In the genomic region with DNA sequence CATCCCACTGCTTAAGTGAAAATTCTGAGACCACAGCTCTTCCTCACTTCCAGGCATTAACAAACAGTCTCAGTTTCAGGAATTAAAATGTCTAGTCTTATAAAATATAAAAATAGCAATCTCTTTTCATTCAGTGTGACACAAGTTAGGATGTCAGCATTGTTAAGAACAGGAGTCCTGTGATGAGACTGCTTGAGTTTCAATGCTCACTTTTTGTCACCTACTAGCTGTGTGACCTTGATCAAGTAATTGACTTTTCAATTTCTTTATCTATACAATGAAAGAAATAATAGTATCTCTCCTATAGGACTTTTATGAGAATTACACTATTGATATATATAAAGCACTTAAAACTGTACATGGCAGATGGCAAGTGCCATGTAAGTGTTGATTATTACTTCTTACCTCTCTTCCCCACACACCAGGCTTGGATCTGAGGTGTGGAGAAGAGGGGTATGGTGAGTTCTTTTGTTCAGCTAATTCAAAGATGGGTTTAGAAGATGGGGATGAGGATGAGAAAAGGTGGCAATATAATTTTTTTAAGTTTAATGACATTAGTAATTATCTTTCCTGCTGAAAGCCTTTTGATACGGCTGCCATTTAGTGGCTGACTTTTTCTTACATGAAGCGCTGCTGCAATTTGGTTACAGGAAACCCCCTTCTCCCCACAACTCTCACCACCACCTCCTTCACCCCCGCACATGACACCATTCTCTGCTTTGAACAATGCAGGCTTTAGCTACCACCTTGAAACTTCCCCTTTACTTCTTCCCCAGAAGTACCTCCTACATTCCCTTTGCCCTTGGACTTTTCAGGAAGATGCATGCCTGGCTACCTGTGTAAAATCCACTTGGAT, we compare ENCODE assay signal across 10 cellular contexts. TPM values are rescaled to one million over a fixed set of nuclear protein-coding genes. Genes with fewer than 3 reads are reported as not detected.
DNase-seq lines count a peak whose midpoint lies in the region; ATAC-seq and FAIRE-seq lines count a peak whose summit lies in the region.
"Had no signal": no experiment of that assay in that cellular context is flagged by ENCODE, and none has a peak within 500 bp of the region (broad histone marks: within the 10 kb centered on the region; RNA-seq: fewer than 3 reads in every experiment).

No MANE protein-coding gene starts in this region.

- no peak overlapping the region for H3K27ac Mint-ChIP-seq in activated CD4-positive, alpha-beta memory T cell treated with anti-CD3 and anti-CD28 coated beads for 36 hours

- H3K4me3 Mint-ChIP-seq in activated CD4-positive, alpha-beta memory T cell treated with anti-CD3 and anti-CD28 coated beads for 36 hours = no peak overlapping the region

- intact Hi-C loops in activated CD4-positive, alpha-beta memory T cell treated with anti-CD3 and anti-CD28 coated beads for 36 hours (cut with micrococcal nuclease) = loop anchor here (1.0 kb wide), 4 partner anchors 26 to 112 kb away; partner anchors contain the start of gene WASL
- intact Hi-C loops in head of caudate nucleus (cut with DNase I) = no loop called here

- DNase-seq in GM19239 (ENCODE audit: insufficient read length, low spot score) = peak; percentile 3
- DNase-seq in activated CD4-positive, alpha-beta memory T cell treated with anti-CD3 and anti-CD28 coated beads for 36 hours = peak; percentile 81
- peak; percentile 27 to 34 for DNase-seq in stimulated activated CD8-positive, alpha-beta memory T cell treated with anti-CD3 and anti-CD28 coated beads, Interleukin-15, amount 100 ng/mL, for 48 hours (ENCODE audit: low read depth in 2 of 2)
- no peak for DNase-seq in Ammon's horn (ENCODE audit: low spot score)
- no peak for DNase-seq in NCI-H1105 treated with DMSO at 0.1 percent for 48 hours (lab: John Stamatoyannopoulos, UW)
- no peak for DNase-seq in head of caudate nucleus
- DNase-seq in NCI-H2081 treated with DMSO at 0.1 percent for 48 hours (lab: John Stamatoyannopoulos, UW) = no peak
- DNase-seq: kidney had no signal

- H3K4me1 Mint-ChIP-seq in activated CD4-positive, alpha-beta memory T cell treated with anti-CD3 and anti-CD28 coated beads for 36 hours (ENCODE audit: low read depth) = peaks cover 18% of the 10 kb centered on the region

- no peaks in the 10 kb centered on the region for H3K36me3 Mint-ChIP-seq in activated CD4-positive, alpha-beta memory T cell treated with anti-CD3 and anti-CD28 coated beads for 36 hours

- peak; percentile 98 for ATAC-seq in HG02885 (IDR thresholded peaks at IDR 0.05; ENCODE audit: poor library complexity, unreplicated experiment)

- CTCF ChIA-PET in activated CD4-positive, alpha-beta memory T cell treated with anti-CD3 and anti-CD28 coated beads for 36 hours (lab: Charles Lee) = interaction anchor here (1.5 to 2.2 kb wide), 4 partner anchors 26 to 48 kb away, joined by 3 to 9 read pairs (median 8); no protein-coding TSS in a partner anchor

- FAIRE-seq in GM19239 (lab: Jason Lieb, UNC) = peak; percentile 82
- FAIRE-seq: H54, kidney had no signal

- no peaks in the 10 kb centered on the region for H3K9me3 Mint-ChIP-seq in activated CD4-positive, alpha-beta memory T cell treated with anti-CD3 and anti-CD28 coated beads for 36 hours

- POLR2A ChIA-PET in activated CD4-positive, alpha-beta memory T cell treated with anti-CD3 and anti-CD28 coated beads for 36 hours (lab: Charles Lee) = interaction anchor here (1.2 to 1.5 kb wide), 2 partner anchors 48 to 75 kb away, joined by 3 to 4 read pairs; partner anchors contain the start of gene WASL

- H3K27me3 Mint-ChIP-seq in activated CD4-positive, alpha-beta memory T cell treated with anti-CD3 and anti-CD28 coated beads for 36 hours = peaks cover 12% of the 10 kb centered on the region

RNA-seq across cellular contexts. Expression of gene HYAL4, which starts 20.8 kb away (rescaled TPM):
- under 1 TPM in 1 of 2 experiments, not detected in 1; 0.34 TPM for total RNA-seq in activated CD4-positive, alpha-beta memory T cell treated with anti-CD3 and anti-CD28 coated beads for 36 hours
- total RNA-seq: kidney had no signal

Comparison
In these comparisons a context has a peak if more than half of its experiments do, and no peak if none do; other contexts are left out.
1. DNase-seq: peak in GM19239 (single experiment), activated CD4-positive, alpha-beta memory T cell treated with anti-CD3 and anti-CD28 coated beads for 36 hours (single experiment) and stimulated activated CD8-positive, alpha-beta memory T cell treated with anti-CD3 and anti-CD28 coated beads, Interleukin-15, amount 100 ng/mL, for 48 hours (2 of 2); none in Ammon's horn (single experiment), NCI-H1105 treated with DMSO at 0.1 percent for 48 hours (single experiment), head of caudate nucleus (0 of 42) and NCI-H2081 treated with DMSO at 0.1 percent for 48 hours (single experiment).